Comparison of ENCODE assay signal across 8 cellular contexts in genomic region chr17:81911277-81911961, GRCh38. TPM values are rescaled to one million over a fixed set of nuclear protein-coding genes. Genes with fewer than 3 reads are reported as not detected.
DNase-seq lines count a peak whose midpoint lies in the region; ATAC-seq and TF ChIP-seq lines count a peak whose summit lies in the region.

Gene PCYT2, minus strand, starts transcription at chr17:81911399. Its CDS starts 44 bp downstream, at chr17:81911355.

- peaks cover 6% of the 10 kb centered on the region for H3K4me1 Mint-ChIP-seq in activated naive CD8-positive, alpha-beta T cell treated with anti-CD3 and anti-CD28 coated beads, Interleukin-2, amount 50 U/mL, for 24 hours

- in situ Hi-C loops in transverse colon (cut with MboI; ENCODE audit: low pct_ligation_motif_present in 1 of 4, low pct_unique_long_range_greater_than_20kb in 1 of 4, low sequenced_read_pairs in 3 of 4) = no loop called here

- peaks cover 20% of the 10 kb centered on the region for H3K36me3 ChIP-seq in cardiac muscle cell
- H3K36me3 ChIP-seq in transverse colon = peaks cover 0 to 26% (median 10%) of the 10 kb centered on the region in 4 donors

- H3K27ac Mint-ChIP-seq in activated naive CD8-positive, alpha-beta T cell treated with anti-CD3 and anti-CD28 coated beads, Interleukin-2, amount 50 U/mL, for 24 hours = peak within 1 kb of the TSS; percentile 64

- peaks cover 18% of the 10 kb centered on the region for H3K36me3 Mint-ChIP-seq in activated naive CD8-positive, alpha-beta T cell treated with anti-CD3 and anti-CD28 coated beads, Interleukin-2, amount 50 U/mL, for 24 hours (ENCODE audit: low read depth)

- no peak for TF ChIP-seq POLR2A in transverse colon (IDR thresholded peaks at IDR 0.05)

- WGBS in transverse colon (ENCODE audit: low coverage in 1 of 2), 2 donors = 28% methylated on average over 14 of the region's 84 CpGs; no CpG with 5 or more reads in 1 of the 2 donors

- H3K9me3 ChIP-seq in cardiac muscle cell (ENCODE audit: low read depth) = no peaks in the 10 kb centered on the region
- H3K9me3 ChIP-seq in transverse colon = no peaks in the 10 kb centered on the region

- H3K27me3 ChIP-seq in cardiac muscle cell (no peaks in the 10 kb centered on the region), transverse colon (no peaks in the 10 kb centered on the region)

- H3K4me3 Mint-ChIP-seq in activated naive CD8-positive, alpha-beta T cell treated with anti-CD3 and anti-CD28 coated beads, Interleukin-2, amount 50 U/mL, for 24 hours = peak within 1 kb of the TSS; percentile 81

- TF ChIP-seq CTCF in cardiac muscle cell (IDR thresholded peaks at IDR 0.05; ENCODE audit: low read depth, low read length) (no peak), transverse colon (IDR thresholded peaks at IDR 0.05) (peak in 3 of 5 experiments; percentile 10 to 41 (median 31))

- peak; percentile 61 for DNase-seq in NCI-H1417 treated with DMSO at 0.1 percent for 48 hours (lab: John Stamatoyannopoulos, UW)
- peak; percentile 92 for DNase-seq in T follicular helper cell (ENCODE audit: low read depth)
- peak; percentile 94 for DNase-seq in activated naive CD8-positive, alpha-beta T cell treated with anti-CD3 and anti-CD28 coated beads, Interleukin-2, amount 50 U/mL, for 24 hours
- peak; percentile 89 to 95 for DNase-seq in cardiac muscle cell (ENCODE audit: low read depth in 1 of 2, low spot score in 1 of 2)
- DNase-seq in pons (ENCODE audit: low spot score) = peak; percentile 87
- peak; percentile 96 for DNase-seq in transverse colon

- TF ChIP-seq EP300 in transverse colon (IDR thresholded peaks at IDR 0.05; ENCODE audit: low read depth) = no peak

- intact Hi-C loops in transverse colon (cut with DNase I; ENCODE audit: low total_unique reads) = no loop called here

- ATAC-seq in HG02623 (IDR thresholded peaks at IDR 0.05; ENCODE audit: unreplicated experiment) = peak; percentile 71
- ATAC-seq in activated naive CD8-positive, alpha-beta T cell treated with anti-CD3 and anti-CD28 coated beads, Interleukin-2, amount 50 U/mL, for 24 hours = peak; percentile 90

- no peaks in the 10 kb centered on the region for H3K9me3 Mint-ChIP-seq in activated naive CD8-positive, alpha-beta T cell treated with anti-CD3 and anti-CD28 coated beads, Interleukin-2, amount 50 U/mL, for 24 hours

- H3K4me1 ChIP-seq in cardiac muscle cell (ENCODE audit: low read depth) = peaks cover 8% of the 10 kb centered on the region
- H3K4me1 ChIP-seq in transverse colon = peaks cover 10 to 25% (median 13%) of the 10 kb centered on the region in 4 donors

- peak within 1 kb of the TSS; percentile 72 for H3K27ac ChIP-seq in cardiac muscle cell
- peak within 1 kb of the TSS; percentile 81 to 90 (median 86) for H3K27ac ChIP-seq in transverse colon

- H3K27me3 Mint-ChIP-seq in activated naive CD8-positive, alpha-beta T cell treated with anti-CD3 and anti-CD28 coated beads, Interleukin-2, amount 50 U/mL, for 24 hours = no peaks in the 10 kb centered on the region

- H3K4me3 ChIP-seq in GM08714 (ENCODE audit: low read length) (peak within 1 kb of the TSS; percentile 93), cardiac muscle cell (peak within 1 kb of the TSS; percentile 63), transverse colon (peak within 1 kb of the TSS; percentile 71 to 90 (median 79))

RNA-seq across cellular contexts. Expression of gene PCYT2, which starts in this region (rescaled TPM):
- total RNA-seq in cardiac muscle cell (83.8 and 111 TPM in 2 replicates), transverse colon (100 to 1,000 TPM in 1 of 4 donors, 10 to 100 TPM in 3; 37.2 to 424 (median 77.1) TPM)
- 73.3 and 138 TPM in 2 replicates for polyA plus RNA-seq in cardiac muscle cell

Comparison
In these comparisons a context has a peak if more than half of its experiments do, and no peak if none do; other contexts are left out.
1. Peak in every context shown above with its lines: DNase-seq, ATAC-seq, H3K4me3 ChIP-seq and H3K27ac ChIP-seq.